In genomic region chr1:65163193-65163805, GRCh38 we compare ENCODE assay signal across 1 cellular context.
TF ChIP-seq lines count a peak whose summit lies in the region.

No MANE protein-coding gene starts in this region.

TF ChIP-seq in K562, 482 proteins besides CTCF, POLR2A, EP300 and RAD21 (continued from another document and continues in another):
- TF ChIP-seq THAP12 (CRISPR knock-in tag; IDR thresholded peaks at IDR 0.05) (no peak), ID3 (CRISPR knock-in tag; IDR thresholded peaks at IDR 0.05) (no peak), ID3 (tag; IDR thresholded peaks at IDR 0.05) (no peak), SMARCA4 (IDR thresholded peaks at IDR 0.05) (0 out of 2 replicates have a peak, but pooled peaks have one; percentile 15), RFX7 (CRISPR knock-in tag; IDR thresholded peaks at IDR 0.05) (no peak), SRF (CRISPR knock-in tag; IDR thresholded peaks at IDR 0.05) (0 out of 4 replicates have a peak, but pooled peaks of 1 of the 2 experiments have one; percentile 30), ZNF232 (CRISPR knock-in tag; IDR thresholded peaks at IDR 0.05) (no peak), HDAC1 (IDR thresholded peaks at IDR 0.05) (no peak), ATF7 (IDR thresholded peaks at IDR 0.05) (no peak), NRF1 (conservative IDR thresholded peaks at IDR 0.05 in 1 of 2, IDR thresholded peaks at IDR 0.05 in 1 of 2) (no peak), PHB (CRISPR knock-in tag; IDR thresholded peaks at IDR 0.05) (no peak), FOXJ3 (CRISPR knock-in tag; IDR thresholded peaks at IDR 0.05) (no peak), MTA1 (IDR thresholded peaks at IDR 0.05; ENCODE audit: borderline replicate concordance) (no peak), ZNF212 (CRISPR knock-in tag; IDR thresholded peaks at IDR 0.05) (no peak), ELK1 (CRISPR knock-in tag; IDR thresholded peaks at IDR 0.05) (no peak), ZNF778 (CRISPR knock-in tag; IDR thresholded peaks at IDR 0.05) (no peak), ZBTB2 (IDR thresholded peaks at IDR 0.05) (no peak), RBM17 (IDR thresholded peaks at IDR 0.05; ENCODE audit: borderline replicate concordance, low read depth, low read length) (no peak), CREM (IDR thresholded peaks at IDR 0.05; ENCODE audit: low read depth) (no peak), SMARCC2 (IDR thresholded peaks at IDR 0.05; ENCODE audit: low read depth) (no peak), ZSCAN29 (IDR thresholded peaks at IDR 0.05) (no peak), THRA (IDR thresholded peaks at IDR 0.05) (no peak), TRIM25 (IDR thresholded peaks at IDR 0.05; ENCODE audit: borderline replicate concordance) (no peak), NCOA6 (IDR thresholded peaks at IDR 0.05) (no peak), PTBP1 (IDR thresholded peaks at IDR 0.05; ENCODE audit: low read depth, low read length) (no peak), ZNF354B (CRISPR knock-in tag; IDR thresholded peaks at IDR 0.05) (no peak), ELF4 (CRISPR knock-in tag; IDR thresholded peaks at IDR 0.05) (no peak), CHD7 (IDR thresholded peaks at IDR 0.05; ENCODE audit: low read depth, low read length) (no peak), RBFOX2 (IDR thresholded peaks at IDR 0.05; ENCODE audit: low read depth, low read length) (no peak), ZBTB7A (IDR thresholded peaks at IDR 0.05; ENCODE audit: borderline replicate concordance, control insufficient read depth, low read depth, low read length) (no peak), TFE3 (CRISPR knock-in tag; IDR thresholded peaks at IDR 0.05) (no peak), SMARCB1 (IDR thresholded peaks at IDR 0.05; ENCODE audit: insufficient read length, low read depth) (no peak), HOMEZ (CRISPR knock-in tag; IDR thresholded peaks at IDR 0.05) (no peak), RHOXF2B (CRISPR knock-in tag; conservative IDR thresholded peaks at IDR 0.05) (no peak), MED1 (CRISPR knock-in tag; IDR thresholded peaks at IDR 0.05; ENCODE audit: borderline replicate concordance) (no peak), PHB2 (IDR thresholded peaks at IDR 0.05; ENCODE audit: low read depth) (no peak)
